ENCODE assay signal across 20 cellular contexts in the genomic region with DNA sequence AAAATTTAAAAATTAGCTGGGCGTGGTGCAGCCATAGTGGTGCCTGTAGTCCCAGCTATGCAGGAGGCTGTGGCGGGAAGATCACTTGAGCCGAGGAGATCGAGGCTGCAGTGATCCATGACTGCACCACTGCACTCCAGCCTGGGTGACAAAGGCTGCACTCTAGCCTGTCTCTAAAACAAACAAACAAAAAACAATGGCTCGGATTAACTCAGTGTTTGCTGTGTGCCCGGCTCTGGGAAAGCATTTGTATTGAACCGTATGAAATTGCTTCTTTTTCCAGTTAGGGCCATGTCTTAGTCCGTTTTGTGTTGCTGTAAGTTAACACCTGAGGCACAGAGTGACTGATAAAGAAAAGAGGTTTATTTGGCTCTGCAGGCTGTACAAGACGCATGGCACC.
A peak's percentile ranks its signal among the peaks of the same experiment; 100 is the strongest.
DNase-seq lines count a peak whose midpoint lies in the region; ATAC-seq and TF ChIP-seq lines count a peak whose summit lies in the region.
"Had no signal": no experiment of that assay in that cellular context is flagged by ENCODE, and none has a peak within 500 bp of the region (broad histone marks: within the 10 kb centered on the region; RNA-seq: fewer than 3 reads in every experiment).

No MANE protein-coding gene starts in this region.

- no peaks in the 10 kb centered on the region for H3K9me2 ChIP-seq in Karpas-422 (replicated peaks; ENCODE audit: insufficient read depth, low read length)
- H3K9me2 ChIP-seq: SK-N-SH had no signal

- in situ Hi-C loops in Caki2 (cut with HindIII; ENCODE audit: low pct_unique_long_range_greater_than_20kb, low sequenced_read_pairs), result no loop called here

- H4K20me1 ChIP-seq in Karpas-422 (ENCODE audit: insufficient read depth, low read depth, low read length), result no peaks in the 10 kb centered on the region

- peaks cover 5% of the 10 kb centered on the region for H3K4me1 ChIP-seq in Karpas-422 (ENCODE audit: low read length)
- H3K4me1 ChIP-seq in thyroid gland, result no peaks in the 10 kb centered on the region

- no peaks in the 10 kb centered on the region for H3K36me3 ChIP-seq in Karpas-422 (ENCODE audit: insufficient read depth, low read length)
- H3K36me3 ChIP-seq in thyroid gland, result no peaks in the 10 kb centered on the region

- no peak for TF ChIP-seq CTCF in thyroid gland (IDR thresholded peaks at IDR 0.05)

- H2AFZ ChIP-seq in Karpas-422 (ENCODE audit: low read length), result no peak overlapping the region

- intact Hi-C loops in thyroid gland (cut with DNase I), result no loop called here

- WGBS in thyroid gland, 2 donors, result 38 to 45% methylated on average over 9 of the region's 9 CpGs

- H3K27ac ChIP-seq in Karpas-422 (ENCODE audit: low read length), result no peak overlapping the region
- no peak overlapping the region for H3K27ac ChIP-seq in thyroid gland
- H3K27ac ChIP-seq: HL-60 had no signal

- H3K27me3 ChIP-seq in Karpas-422 (ENCODE audit: low read length) (no peaks in the 10 kb centered on the region), thyroid gland (no peaks in the 10 kb centered on the region)

- H3K9ac ChIP-seq in Karpas-422 (ENCODE audit: low read length), result no peak overlapping the region
- H3K9ac ChIP-seq: SK-N-SH had no signal

- ATAC-seq in HG03571 (IDR thresholded peaks at IDR 0.05; ENCODE audit: unreplicated experiment) (no peak), HG02798 (IDR thresholded peaks at IDR 0.05; ENCODE audit: poor library complexity, unreplicated experiment) (no peak), HG03139 (IDR thresholded peaks at IDR 0.05; ENCODE audit: unreplicated experiment) (no peak)
- ATAC-seq: CD8-positive, alpha-beta T cell; HCT116; T-cell had no signal

- no peak for TF ChIP-seq POLR2A in thyroid gland (IDR thresholded peaks at IDR 0.05)

- DNase-seq in Caki2 (ENCODE audit: low read depth), result peak; percentile 14
- peak; percentile 4 for DNase-seq in Karpas-422
- DNase-seq in NCI-H345 treated with DMSO at 0.1 percent for 48 hours (lab: John Stamatoyannopoulos, UW; ENCODE audit: unreplicated experiment), result peak; percentile 80
- DNase-seq in thyroid gland, result peak; percentile 13 to 16
- DNase-seq: ACHN; C1 segment of cervical spinal cord; CD8-positive, alpha-beta T cell; EL; GF-D8; KBM-7; NCI-H2227 treated with DMSO at 0.1 percent for 48 hours; NCI-H526 treated with DMSO at 0.1 percent for 48 hours; SIG-M5; SK-N-SH; T-cell had no signal

- H3K4me2 ChIP-seq in Karpas-422 (ENCODE audit: low read depth, low read length, poor library complexity, severe bottlenecking), result no peak overlapping the region
- H3K4me2 ChIP-seq: SK-N-SH had no signal

- no peaks in the 10 kb centered on the region for H3K9me3 ChIP-seq in Karpas-422 (ENCODE audit: low read length)
- H3K9me3 ChIP-seq in thyroid gland, result no peaks in the 10 kb centered on the region
- H3K9me3 ChIP-seq: SK-N-SH had no signal

- no peak overlapping the region for H3K4me3 ChIP-seq in Karpas-422 (ENCODE audit: low read length)
- H3K4me3 ChIP-seq in thyroid gland (replicated peaks in 1 of 3), result no peak overlapping the region

- H3K79me2 ChIP-seq in Karpas-422 (ENCODE audit: low read length), result no peaks in the 10 kb centered on the region

Comparison
In these comparisons a context has a peak if more than half of its experiments do, and no peak if none do; other contexts are left out.
1. DNase-seq: peak in every context shown above with its lines; median percentile 80 in NCI-H345 treated with DMSO at 0.1 percent for 48 hours; 14 in thyroid gland; 14 in Caki2; 4 in Karpas-422.